Comparison of ENCODE assay signal across 24 cellular contexts in the genomic region with DNA sequence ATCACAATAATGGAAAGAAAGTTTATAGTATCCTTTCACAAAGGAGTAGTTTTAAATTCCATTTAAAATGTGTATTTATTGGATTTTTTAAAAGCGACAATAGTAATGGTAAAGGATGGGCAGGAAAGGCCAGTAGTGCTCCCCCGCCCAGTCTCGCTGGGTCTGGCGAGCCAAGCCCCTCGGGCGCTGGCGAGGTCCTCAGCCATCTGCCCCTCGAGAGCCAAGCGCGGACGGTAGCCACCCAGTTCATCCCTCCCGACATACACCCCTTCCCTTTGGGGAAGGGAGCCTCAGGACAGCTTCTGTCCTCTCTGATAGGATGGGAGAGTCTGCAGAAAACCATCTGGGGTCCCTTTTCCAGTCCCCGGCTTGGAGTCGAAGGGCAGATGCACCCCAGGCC. TPM values are rescaled to one million over a fixed set of nuclear protein-coding genes. Genes with fewer than 3 reads are reported as not detected.
DNase-seq lines count a peak whose midpoint lies in the region; ATAC-seq and TF ChIP-seq lines count a peak whose summit lies in the region.
"Had no signal": no experiment of that assay in that cellular context is flagged by ENCODE, and none has a peak within 500 bp of the region (broad histone marks: within the 10 kb centered on the region; RNA-seq: fewer than 3 reads in every experiment).

No MANE protein-coding gene starts in this region.

- WGBS in endodermal cell (ENCODE audit: insufficient coverage in 1 of 2, insufficient read length in 1 of 2), 2 experiments = 94 to 96% methylated on average over 7 to 14 of the region's 14 CpGs

- TF ChIP-seq CTCF in endodermal cell (conservative IDR thresholded peaks at IDR 0.05) = no peak
- no peak for TF ChIP-seq CTCF in type B pancreatic cell (conservative IDR thresholded peaks at IDR 0.05)

- peaks cover 3% of the 10 kb centered on the region for H3K4me1 ChIP-seq in endodermal cell (ENCODE audit: control insufficient read depth, insufficient read depth, low read length)
- H3K4me1 ChIP-seq: A549; BE2C; BLaER1 treated with 17β-estradiol and CSF1 and Interleukin-3, amounts not matched to agents 10 nM and 100 nM had no signal

- ATAC-seq in T-helper 17 cell (no peak), HG02763 (IDR thresholded peaks at IDR 0.05; ENCODE audit: unreplicated experiment) (no peak)
- ATAC-seq: A549, GM12878, GM23338, HCT116 had no signal

- H3K4me3 Mint-ChIP-seq in T-helper 17 cell (no peak overlapping the region), endodermal cell (no peak overlapping the region), type B pancreatic cell (no peak overlapping the region)
- H3K4me3 Mint-ChIP-seq: CD14-positive monocyte; CD4-positive, alpha-beta T cell; CD8-positive, alpha-beta memory T cell; GM23338; H9 had no signal

- peak; percentile 35 for DNase-seq in activated CD8-positive, alpha-beta memory T cell treated with anti-CD3 and anti-CD28 coated beads, Interleukin-2, amount 50 U/mL, for 48 hours
- DNase-seq in activated CD8-positive, alpha-beta memory T cell treated with anti-CD3 and anti-CD28 coated beads, Interleukin-2, amount 50 U/mL, for 4 hours = no peak
- DNase-seq in T-helper 17 cell (no peak), endodermal cell (peak; percentile 13), type B pancreatic cell (ENCODE audit: extremely low spot score, unreplicated experiment) (peak; percentile 39), GM19240 (ENCODE audit: insufficient read length, low spot score) (no peak)
- DNase-seq: 8988T; ACHN; AML-193; BE2C; CD4-positive, alpha-beta T cell; CD8-positive, alpha-beta memory T cell; DMS 273 treated with DMSO at 0.1 percent for 48 hours; DMS79; EL; GDM1; H9 had no signal

- H3K4me1 Mint-ChIP-seq in T-helper 17 cell (peaks cover 2% of the 10 kb centered on the region), endodermal cell (peaks cover 17% of the 10 kb centered on the region), type B pancreatic cell (ENCODE audit: unreplicated experiment) (no peaks in the 10 kb centered on the region)
- H3K4me1 Mint-ChIP-seq: CD14-positive monocyte had no signal

- H3K9me3 ChIP-seq in T-helper 17 cell (ENCODE audit: control insufficient read depth, low read length, poor library complexity, severe bottlenecking) (no peaks in the 10 kb centered on the region), endodermal cell (ENCODE audit: control insufficient read depth, low read length) (no peaks in the 10 kb centered on the region)
- H3K9me3 ChIP-seq: A549; BE2C; BLaER1 treated with 17β-estradiol and CSF1 and Interleukin-3, amounts not matched to agents 10 nM and 100 nM had no signal

- peaks cover 40% of the 10 kb centered on the region for H3K36me3 ChIP-seq in endodermal cell (ENCODE audit: control insufficient read depth, insufficient read depth, low read length)

- H3K27ac ChIP-seq in endodermal cell (ENCODE audit: low read depth, low read length) = no peak overlapping the region
- H3K27ac ChIP-seq: A549; BLaER1 treated with 17β-estradiol and CSF1 and Interleukin-3, amounts not matched to agents 10 nM and 100 nM had no signal

- H3K27ac Mint-ChIP-seq in T-helper 17 cell (peak overlapping the region; percentile 6), endodermal cell (no peak overlapping the region), type B pancreatic cell (no peak overlapping the region)
- H3K27ac Mint-ChIP-seq: CD4-positive, alpha-beta T cell; GM23338; H9 had no signal

- H3K9me3 Mint-ChIP-seq in endodermal cell (no peaks in the 10 kb centered on the region), type B pancreatic cell (no peaks in the 10 kb centered on the region)
- H3K9me3 Mint-ChIP-seq: CD14-positive monocyte; CD4-positive, alpha-beta T cell; CD8-positive, alpha-beta memory T cell; GM23338; H9 had no signal

- H3K27me3 Mint-ChIP-seq in T-helper 17 cell = no peaks in the 10 kb centered on the region
- H3K27me3 Mint-ChIP-seq in endodermal cell (ENCODE audit: insufficient read depth) = no peaks in the 10 kb centered on the region
- no peaks in the 10 kb centered on the region for H3K27me3 Mint-ChIP-seq in type B pancreatic cell
- H3K27me3 Mint-ChIP-seq: CD4-positive, alpha-beta T cell; CD8-positive, alpha-beta memory T cell had no signal

- H3K4me3 ChIP-seq in endodermal cell (ENCODE audit: low read length) = no peak overlapping the region
- H3K4me3 ChIP-seq: A549; BLaER1 treated with 17β-estradiol and CSF1 and Interleukin-3, amounts not matched to agents 10 nM and 100 nM; GM12878; GM23338 had no signal

- H3K9ac ChIP-seq in endodermal cell (ENCODE audit: extremely low read depth, low read length, poor library complexity, severe bottlenecking) = no peak overlapping the region
- H3K9ac ChIP-seq: BLaER1 treated with 17β-estradiol and CSF1 and Interleukin-3, amounts not matched to agents 10 nM and 100 nM had no signal

- no peaks in the 10 kb centered on the region for H3K27me3 ChIP-seq in endodermal cell (ENCODE audit: control insufficient read depth, insufficient read depth, low read length, poor library complexity, severe bottlenecking)
- H3K27me3 ChIP-seq: BE2C; BLaER1 treated with 17β-estradiol and CSF1 and Interleukin-3, amounts not matched to agents 10 nM and 100 nM had no signal

- peaks cover 9% of the 10 kb centered on the region for H3K36me3 Mint-ChIP-seq in T-helper 17 cell (ENCODE audit: low read depth)
- H3K36me3 Mint-ChIP-seq in endodermal cell (ENCODE audit: low read depth) = peaks cover 39% of the 10 kb centered on the region
- H3K36me3 Mint-ChIP-seq in type B pancreatic cell = peaks cover 8% of the 10 kb centered on the region

RNA-seq across cellular contexts. Expression of a gene that starts 45.2 kb away (rescaled TPM):
- total RNA-seq in T-helper 17 cell (10 to 100 TPM; 15.5 to 23.3 TPM), endodermal cell (10 to 100 TPM; 42.5 to 43.2 TPM), type B pancreatic cell (ENCODE audit: low replicate concordance) (35.6 and 54.3 TPM in 2 replicates)
- 60.6 TPM for polyA plus RNA-seq in endodermal cell (2013, experiment 1 of 2)
- polyA plus RNA-seq in endodermal cell (2013, experiment 2 of 2) = 62.9 TPM

Comparison
In these comparisons a context has a peak if more than half of its experiments do, and no peak if none do; other contexts are left out.
1. DNase-seq: peak in activated CD8-positive, alpha-beta memory T cell treated with anti-CD3 and anti-CD28 coated beads, Interleukin-2, amount 50 U/mL, for 48 hours (single experiment), endodermal cell (single experiment) and type B pancreatic cell (single experiment); none in activated CD8-positive, alpha-beta memory T cell treated with anti-CD3 and anti-CD28 coated beads, Interleukin-2, amount 50 U/mL, for 4 hours (single experiment), T-helper 17 cell (0 of 3) and GM19240 (single experiment).